ENCODE assay signal across 1 cellular context in genomic region chr2:144079808-144080207, GRCh38.
TF ChIP-seq lines count a peak whose summit lies in the region.

No MANE protein-coding gene starts in this region.

TF ChIP-seq in HepG2, 621 proteins besides CTCF, POLR2A, EP300 and RAD21 (continued from another document):
- TF ChIP-seq HIC2 (CRISPR knock-in tag; IDR thresholded peaks at IDR 0.05; ENCODE audit: low read depth) = no peak
- TF ChIP-seq, protein P1, sequence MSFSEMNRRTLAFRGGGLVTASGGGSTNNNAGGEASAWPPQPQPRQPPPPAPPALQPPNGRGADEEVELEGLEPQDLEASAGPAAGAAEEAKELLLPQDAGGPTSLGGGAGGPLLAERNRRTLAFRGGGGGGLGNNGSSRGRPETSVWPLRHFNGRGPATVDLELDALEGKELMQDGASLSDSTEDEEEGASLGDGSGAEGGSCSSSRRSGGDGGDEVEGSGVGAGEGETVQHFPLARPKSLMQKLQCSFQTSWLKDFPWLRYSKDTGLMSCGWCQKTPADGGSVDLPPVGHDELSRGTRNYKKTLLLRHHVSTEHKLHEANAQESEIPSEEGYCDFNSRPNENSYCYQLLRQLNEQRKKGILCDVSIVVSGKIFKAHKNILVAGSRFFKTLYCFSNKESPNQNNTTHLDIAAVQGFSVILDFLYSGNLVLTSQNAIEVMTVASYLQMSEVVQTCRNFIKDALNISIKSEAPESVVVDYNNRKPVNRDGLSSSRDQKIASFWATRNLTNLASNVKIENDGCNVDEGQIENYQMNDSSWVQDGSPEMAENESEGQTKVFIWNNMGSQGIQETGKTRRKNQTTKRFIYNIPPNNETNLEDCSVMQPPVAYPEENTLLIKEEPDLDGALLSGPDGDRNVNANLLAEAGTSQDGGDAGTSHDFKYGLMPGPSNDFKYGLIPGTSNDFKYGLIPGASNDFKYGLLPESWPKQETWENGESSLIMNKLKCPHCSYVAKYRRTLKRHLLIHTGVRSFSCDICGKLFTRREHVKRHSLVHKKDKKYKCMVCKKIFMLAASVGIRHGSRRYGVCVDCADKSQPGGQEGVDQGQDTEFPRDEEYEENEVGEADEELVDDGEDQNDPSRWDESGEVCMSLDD (CRISPR knock-in tag; IDR thresholded peaks at IDR 0.05; ENCODE audit: borderline replicate concordance) = no peak
